In genomic region chr3:129286081-129286480, GRCh38 we compare ENCODE assay signal across 17 cellular contexts.
"Had no signal": no experiment of that assay in that cellular context is flagged by ENCODE, and none has a peak within 500 bp of the region (broad histone marks: within the 10 kb centered on the region; RNA-seq: fewer than 3 reads in every experiment).

No MANE protein-coding gene starts in this region.

- ATAC-seq: gastroesophageal sphincter, heart right ventricle, left colon, lower lobe of right lung, sciatic nerve had no signal

- DNase-seq: activated CD4-positive, alpha-beta memory T cell treated with anti-CD3 and anti-CD28 coated beads, Interleukin-2, amount 10 ng/mL, durations not matched to agents 7 days and 5 days; activated CD4-positive, CD25-positive, alpha-beta regulatory T cell treated with anti-CD3 and anti-CD28 coated beads, Interleukin-2, amount 50 U/mL, for 72 hours; activated CD8-positive, alpha-beta memory T cell treated with anti-CD3 and anti-CD28 coated beads, Interleukin-2, amount 50 U/mL, for 4 hours; effector memory CD4-positive, alpha-beta T cell; heart right ventricle; left colon; lower lobe of right lung; spleen; stomach; SW 1271 had no signal

- H3K9me3 Mint-ChIP-seq: activated CD4-positive, alpha-beta memory T cell treated with anti-CD3 and anti-CD28 coated beads, Interleukin-2, amount 10 ng/mL, durations not matched to agents 7 days and 5 days; dendritic cell treated with granulocyte-macrophage colony-stimulating factor and Interleukin-4, amounts not matched to agents 40 ng/mL and 50 ng/mL, for 4 days; mesothelial cell of epicardium; neural crest cell had no signal

- H3K4me3 ChIP-seq: gastroesophageal sphincter, heart right ventricle, lower lobe of right lung, prostate gland, spleen, stomach, thoracic aorta had no signal

- H3K4me1 Mint-ChIP-seq: mesothelial cell of epicardium, neural crest cell had no signal

- H3K4me3 Mint-ChIP-seq: activated CD4-positive, alpha-beta memory T cell treated with anti-CD3 and anti-CD28 coated beads, Interleukin-2, amount 10 ng/mL, durations not matched to agents 7 days and 5 days; dendritic cell treated with granulocyte-macrophage colony-stimulating factor and Interleukin-4, amounts not matched to agents 40 ng/mL and 50 ng/mL, for 4 days; mesothelial cell of epicardium; neural crest cell had no signal

- H3K27me3 Mint-ChIP-seq: activated CD4-positive, alpha-beta memory T cell treated with anti-CD3 and anti-CD28 coated beads, Interleukin-2, amount 10 ng/mL, durations not matched to agents 7 days and 5 days; dendritic cell treated with granulocyte-macrophage colony-stimulating factor and Interleukin-4, amounts not matched to agents 40 ng/mL and 50 ng/mL, for 4 days had no signal

- H3K27ac Mint-ChIP-seq: activated CD4-positive, alpha-beta memory T cell treated with anti-CD3 and anti-CD28 coated beads, Interleukin-2, amount 10 ng/mL, durations not matched to agents 7 days and 5 days; dendritic cell treated with granulocyte-macrophage colony-stimulating factor and Interleukin-4, amounts not matched to agents 40 ng/mL and 50 ng/mL, for 4 days; mesothelial cell of epicardium had no signal

- H3K9me3 ChIP-seq: gastroesophageal sphincter, heart right ventricle, lower lobe of right lung, prostate gland, spleen, stomach, thoracic aorta had no signal
